30 cellular contexts compared by ENCODE assay signal in genomic region chr6:158389188-158389919, GRCh38.
A peak's percentile ranks its signal among the peaks of the same experiment; 100 is the strongest.
DNase-seq lines count a peak whose midpoint lies in the region; ATAC-seq, FAIRE-seq and TF ChIP-seq lines count a peak whose summit lies in the region.
"Had no signal": no experiment of that assay in that cellular context is flagged by ENCODE, and none has a peak within 500 bp of the region (broad histone marks: within the 10 kb centered on the region; RNA-seq: fewer than 3 reads in every experiment).

No MANE protein-coding gene starts in this region.

- no peak for DNase-seq in activated CD4-positive, alpha-beta T cell treated with anti-CD3 and anti-CD28 coated beads for 36 hours
- no peak for DNase-seq in activated CD4-positive, alpha-beta T cell treated with anti-CD3 and anti-CD28 coated beads for 1 hour
- DNase-seq in NCI-H460 (ENCODE audit: extremely low read depth, low read depth): peak; percentile 16
- DNase-seq in endothelial cell of umbilical vein (ENCODE audit: low read depth, low spot score): no peak
- peak; percentile 19 for DNase-seq in islet precursor cell
- DNase-seq in natural killer cell: no peak
- no peak for DNase-seq in medulla oblongata (ENCODE audit: extremely low spot score)
- no peak for DNase-seq in SKM-1 (lab: John Stamatoyannopoulos, UW; ENCODE audit: unreplicated experiment)
- DNase-seq: activated CD4-positive, alpha-beta T cell treated with anti-CD3 and anti-CD28 coated beads, Interleukin-2, amount 10 ng/mL, durations not matched to agents 7 days and 5 days; activated gamma-delta T cell treated with Interleukin-2 at 50 U/mL for 16 hours; activated T-cell treated with anti-CD3 and anti-CD28 coated beads, Interleukin-2, amount 50 U/mL, for 24 hours; Caco-2; DND-41; esophagus squamous epithelium; glutamatergic neuron; left ventricle myocardium inferior; mesendoderm; NCI-H1436 treated with DMSO at 0.1 percent for 48 hours; NCI-H2081 treated with DMSO at 0.1 percent for 48 hours; NCI-H345; NCI-H748 treated with DMSO at 0.1 percent for 48 hours; stimulated activated naive CD4-positive, alpha-beta T cell treated with Interleukin-2 at 50 U/mL for 16 hours; T1000; upper lobe of right lung; WERI-Rb-1 had no signal

- H3K79me2 ChIP-seq in endothelial cell of umbilical vein (ENCODE audit: control insufficient read depth, insufficient read depth, low read length): no peaks in the 10 kb centered on the region

- POLR2A ChIA-PET in activated CD4-positive, alpha-beta T cell treated with anti-CD3 and anti-CD28 coated beads for 36 hours (lab: Charles Lee): interaction anchor here (0.6 kb wide), 1 partner anchor 28 kb away, joined by 5 read pairs; no protein-coding TSS in a partner anchor
- POLR2A ChIA-PET in endothelial cell of umbilical vein (lab: Charles Lee): no interaction called here

- no peaks in the 10 kb centered on the region for H3K27me3 ChIP-seq in endothelial cell of umbilical vein (ENCODE audit: control insufficient read depth in 2 of 2, insufficient read depth in 2 of 2, low read length in 2 of 2)
- H3K27me3 ChIP-seq: esophagus squamous epithelium, right atrium auricular region, upper lobe of right lung had no signal

- H3K9ac ChIP-seq in endothelial cell of umbilical vein (replicated peaks; ENCODE audit: extremely low read depth, insufficient read depth, low read length): no peak overlapping the region

- H2AFZ ChIP-seq in endothelial cell of umbilical vein (ENCODE audit: low read depth, low read length): no peak overlapping the region

- no peak for TF ChIP-seq POLR2A in endothelial cell of umbilical vein (IDR thresholded peaks at IDR 0.05; ENCODE audit: low read depth, low read length)

- no peak overlapping the region for H3K27ac Mint-ChIP-seq in activated CD4-positive, alpha-beta T cell treated with anti-CD3 and anti-CD28 coated beads for 36 hours
- no peak overlapping the region for H3K27ac Mint-ChIP-seq in natural killer cell
- H3K27ac Mint-ChIP-seq: activated CD4-positive, alpha-beta T cell treated with anti-CD3 and anti-CD28 coated beads, Interleukin-2, amount 10 ng/mL, durations not matched to agents 7 days and 5 days; activated T-cell treated with anti-CD3 and anti-CD28 coated beads, Interleukin-2, amount 50 U/mL, for 24 hours; dendritic cell treated with granulocyte-macrophage colony-stimulating factor and Interleukin-4, amounts not matched to agents 40 ng/mL and 50 ng/mL, for 4 days had no signal

- peaks cover 3% of the 10 kb centered on the region for H3K4me1 Mint-ChIP-seq in activated CD4-positive, alpha-beta T cell treated with anti-CD3 and anti-CD28 coated beads for 36 hours
- peaks cover 14 to 24% of the 10 kb centered on the region in 2 donors for H3K4me1 Mint-ChIP-seq in natural killer cell

- no peaks in the 10 kb centered on the region for H3K9me1 ChIP-seq in endothelial cell of umbilical vein (replicated peaks; ENCODE audit: control insufficient read depth, extremely low read depth, insufficient read depth, low read length)

- FAIRE-seq in endothelial cell of umbilical vein (lab: Jason Lieb, UNC): peak; percentile 28
- FAIRE-seq: keratinocyte had no signal

- peaks cover 2% of the 10 kb centered on the region for H3K9me3 Mint-ChIP-seq in activated CD4-positive, alpha-beta T cell treated with anti-CD3 and anti-CD28 coated beads for 36 hours (ENCODE audit: low read depth)
- no peaks in the 10 kb centered on the region for H3K9me3 Mint-ChIP-seq in natural killer cell

- CTCF ChIA-PET in activated CD4-positive, alpha-beta T cell treated with anti-CD3 and anti-CD28 coated beads for 36 hours (lab: Charles Lee): interaction anchor here (0.7 to 1.2 kb wide), 4 partner anchors 15 to 182 kb away, joined by 3 to 4 read pairs (median 4); no protein-coding TSS in a partner anchor
- CTCF ChIA-PET in endothelial cell of umbilical vein (lab: Charles Lee): interaction anchor here (0.6 to 1.2 kb wide), 2 partner anchors 19 to 20 kb away, joined by 3 read pairs; no protein-coding TSS in a partner anchor

- H3K4me3 ChIP-seq in endothelial cell of umbilical vein (replicated peaks in 1 of 3; ENCODE audit: insufficient read depth in 1 of 3, low read depth in 1 of 3, low read length in 3 of 3): no peak overlapping the region
- H3K4me3 ChIP-seq: esophagus squamous epithelium, left ventricle myocardium inferior, right atrium auricular region, smooth muscle cell, upper lobe of right lung had no signal

- H3K27me3 Mint-ChIP-seq in activated CD4-positive, alpha-beta T cell treated with anti-CD3 and anti-CD28 coated beads for 36 hours: no peaks in the 10 kb centered on the region
- H3K27me3 Mint-ChIP-seq in natural killer cell (ENCODE audit: low read depth in 2 of 2): no peaks in the 10 kb centered on the region
- H3K27me3 Mint-ChIP-seq: activated CD4-positive, alpha-beta T cell treated with anti-CD3 and anti-CD28 coated beads, Interleukin-2, amount 10 ng/mL, durations not matched to agents 7 days and 5 days; activated T-cell treated with anti-CD3 and anti-CD28 coated beads, Interleukin-2, amount 50 U/mL, for 24 hours; dendritic cell treated with granulocyte-macrophage colony-stimulating factor and Interleukin-4, amounts not matched to agents 40 ng/mL and 50 ng/mL, for 4 days had no signal

- ATAC-seq in activated CD4-positive, alpha-beta T cell treated with anti-CD3 and anti-CD28 coated beads for 36 hours: peak; percentile 30
- no peak for ATAC-seq in natural killer cell
- ATAC-seq: upper lobe of right lung had no signal

- H3K36me3 ChIP-seq in endothelial cell of umbilical vein (ENCODE audit: control insufficient read depth in 2 of 2, extremely low read depth in 1 of 2, insufficient read depth in 2 of 2, low read length in 2 of 2): no peaks in the 10 kb centered on the region
- H3K36me3 ChIP-seq: esophagus squamous epithelium, left ventricle myocardium inferior, right atrium auricular region, upper lobe of right lung had no signal

- peaks cover 6% of the 10 kb centered on the region for H4K20me1 ChIP-seq in endothelial cell of umbilical vein (replicated peaks; ENCODE audit: control insufficient read depth, extremely low read depth, insufficient read depth, low read length)

- H3K4me1 ChIP-seq in endothelial cell of umbilical vein (ENCODE audit: control insufficient read depth, extremely low read depth, insufficient read depth, low read length): no peaks in the 10 kb centered on the region
- H3K4me1 ChIP-seq: Caco-2, left ventricle myocardium inferior, right atrium auricular region, upper lobe of right lung had no signal

- no TSS peak for BruUV-seq in endothelial cell of umbilical vein (replicated peaks; lab: Mats Ljungman, UMichigan)

- peaks cover 17% of the 10 kb centered on the region for H3K36me3 Mint-ChIP-seq in activated CD4-positive, alpha-beta T cell treated with anti-CD3 and anti-CD28 coated beads for 36 hours (ENCODE audit: low read depth)
- H3K36me3 Mint-ChIP-seq in natural killer cell: no peaks in the 10 kb centered on the region

- TF ChIP-seq CTCF in endothelial cell of umbilical vein (IDR thresholded peaks at IDR 0.05; ENCODE audit: extremely low read depth in 1 of 2, insufficient read depth in 1 of 2, low read depth in 1 of 2, low read length in 2 of 2) (no peak), natural killer cell (IDR thresholded peaks at IDR 0.05) (no peak)

- H3K4me2 ChIP-seq in endothelial cell of umbilical vein (ENCODE audit: insufficient read depth, low read length): no peak overlapping the region
- H3K4me2 ChIP-seq: smooth muscle cell had no signal

- no peak overlapping the region for H3K4me3 Mint-ChIP-seq in activated CD4-positive, alpha-beta T cell treated with anti-CD3 and anti-CD28 coated beads for 36 hours
- H3K4me3 Mint-ChIP-seq in natural killer cell: no peak overlapping the region
- H3K4me3 Mint-ChIP-seq: activated CD4-positive, alpha-beta T cell treated with anti-CD3 and anti-CD28 coated beads, Interleukin-2, amount 10 ng/mL, durations not matched to agents 7 days and 5 days; activated T-cell treated with anti-CD3 and anti-CD28 coated beads, Interleukin-2, amount 50 U/mL, for 24 hours; CD14-positive monocyte; dendritic cell treated with granulocyte-macrophage colony-stimulating factor and Interleukin-4, amounts not matched to agents 40 ng/mL and 50 ng/mL, for 4 days had no signal

- dilution Hi-C loops in endothelial cell of umbilical vein (cut with MboI; ENCODE audit: extremely low pct_ligation_motif_present, low sequenced_read_pairs): no loop called here

- H3K9me3 ChIP-seq in endothelial cell of umbilical vein (replicated peaks; ENCODE audit: control insufficient read depth, insufficient read depth, low read length): no peaks in the 10 kb centered on the region
- H3K9me3 ChIP-seq: right atrium auricular region, upper lobe of right lung had no signal

- intact Hi-C loops in activated CD4-positive, alpha-beta T cell treated with anti-CD3 and anti-CD28 coated beads for 36 hours (cut with DNase I, micrococcal nuclease): no loop called here
- intact Hi-C loops in endothelial cell of umbilical vein (cut with micrococcal nuclease): no loop called here
- intact Hi-C loops in natural killer cell (cut with micrococcal nuclease): no loop called here

- H3K27ac ChIP-seq in endothelial cell of umbilical vein (ENCODE audit: insufficient read depth, low read depth, low read length): no peak overlapping the region
- H3K27ac ChIP-seq: esophagus squamous epithelium, left ventricle myocardium inferior, right atrium auricular region, upper lobe of right lung, WERI-Rb-1 had no signal

TF ChIP-seq in endothelial cell of umbilical vein, 7 proteins besides CTCF, POLR2A, EP300 and RAD21:
- no peak for TF ChIP-seq EZH2 (IDR thresholded peaks at IDR 0.05; ENCODE audit: borderline replicate concordance, low read depth, low read length, severe bottlenecking)

Comparison
In these comparisons a context has a peak if more than half of its experiments do, and no peak if none do; other contexts are left out.
1. DNase-seq: peak in NCI-H460 (single experiment) and islet precursor cell (single experiment); none in activated CD4-positive, alpha-beta T cell treated with anti-CD3 and anti-CD28 coated beads for 36 hours (single experiment), activated CD4-positive, alpha-beta T cell treated with anti-CD3 and anti-CD28 coated beads for 1 hour (single experiment), endothelial cell of umbilical vein (single experiment), natural killer cell (single experiment), medulla oblongata (single experiment) and SKM-1 (single experiment).